Comparison of ENCODE assay signal across 17 cellular contexts in genomic region chr15:75942464-75942863, GRCh38.
"Had no signal": no experiment of that assay in that cellular context is flagged by ENCODE, and none has a peak within 500 bp of the region (broad histone marks: within the 10 kb centered on the region; RNA-seq: fewer than 3 reads in every experiment).

No MANE protein-coding gene starts in this region.

- H3K36me3 ChIP-seq: lower lobe of right lung, upper lobe of left lung, uterus had no signal

- H3K27ac Mint-ChIP-seq: effector memory CD8-positive, alpha-beta T cell; immature natural killer cell; memory B cell; mesothelial cell of epicardium; natural killer cell had no signal

- H3K4me3 Mint-ChIP-seq: effector memory CD8-positive, alpha-beta T cell; immature natural killer cell; memory B cell; mesothelial cell of epicardium; natural killer cell; neural crest cell had no signal

- ATAC-seq: effector memory CD8-positive, alpha-beta T cell; foreskin keratinocyte; lower lobe of right lung; natural killer cell had no signal

- FAIRE-seq: keratinocyte, small intestine had no signal

- H3K4me3 ChIP-seq: left ventricle myocardium inferior, lower lobe of right lung, tibial artery, upper lobe of left lung, uterus had no signal

- H3K9me3 ChIP-seq: left ventricle myocardium inferior, lower lobe of right lung, tibial artery, upper lobe of left lung, uterus had no signal

- H3K4me1 ChIP-seq: left ventricle myocardium inferior, lower lobe of right lung, tibial artery, upper lobe of left lung, uterus had no signal

- DNase-seq: effector memory CD8-positive, alpha-beta T cell; foreskin keratinocyte; immature natural killer cell; left ventricle myocardium inferior; lower lobe of right lung; natural killer cell; posterior cingulate gyrus; small intestine; stimulated activated CD4-positive, alpha-beta T cell treated with anti-CD3 and anti-CD28 coated beads, Interleukin-12 subunit alpha, Interleukin-12 subunit beta, amount 100 ng/mL, for 4 hours; stimulated activated naive CD4-positive, alpha-beta T cell treated with Interleukin-2 at 50 U/mL for 16 hours; tibial artery; upper lobe of left lung; uterus had no signal

- H3K27ac ChIP-seq: foreskin keratinocyte, left ventricle myocardium inferior, lower lobe of right lung, tibial artery, upper lobe of left lung, uterus had no signal

- H3K27me3 ChIP-seq: foreskin keratinocyte, upper lobe of left lung, uterus had no signal

- H3K4me1 Mint-ChIP-seq: memory B cell, neural crest cell had no signal

- H3K9me3 Mint-ChIP-seq: immature natural killer cell, natural killer cell had no signal
